ENCODE assay signal across 11 cellular contexts in genomic region chr10:131310054-131310903, GRCh38. TPM values are rescaled to one million over a fixed set of nuclear protein-coding genes. Genes with fewer than 3 reads are reported as not detected.
DNase-seq lines count a peak whose midpoint lies in the region; ATAC-seq and TF ChIP-seq lines count a peak whose summit lies in the region.
"Had no signal": no experiment of that assay in that cellular context is flagged by ENCODE, and none has a peak within 500 bp of the region (broad histone marks: within the 10 kb centered on the region; RNA-seq: fewer than 3 reads in every experiment).

No MANE protein-coding gene starts in this region.

- no peaks in the 10 kb centered on the region for H3K36me3 ChIP-seq in prostate gland
- H3K36me3 ChIP-seq: MG63, sigmoid colon had no signal

- H3K4me3 ChIP-seq in prostate gland: peak overlapping the region in 1 of 2 donors; percentile 39
- H3K4me3 ChIP-seq: MG63 had no signal

- 7% methylated on average over 13 of the region's 13 CpGs for WGBS in prostate gland

- TF ChIP-seq POLR2A in prostate gland (IDR thresholded peaks at IDR 0.05): no peak

- H3K4me1 ChIP-seq in prostate gland (replicated peaks): no peaks in the 10 kb centered on the region

- no peaks in the 10 kb centered on the region for H3K9me3 Mint-ChIP-seq in activated CD4-positive, alpha-beta T cell treated with anti-CD3 and anti-CD28 coated beads, Interleukin-2, amount 10 ng/mL, durations not matched to agents 7 days and 5 days
- peaks cover 32% of the 10 kb centered on the region for H3K9me3 Mint-ChIP-seq in endothelial cell (ENCODE audit: unreplicated experiment)

- ATAC-seq in HG03565 (IDR thresholded peaks at IDR 0.05; ENCODE audit: unreplicated experiment) (no peak), HG03280 (IDR thresholded peaks at IDR 0.05; ENCODE audit: unreplicated experiment) (no peak)

- no peak for DNase-seq in activated CD4-positive, alpha-beta T cell treated with anti-CD3 and anti-CD28 coated beads, Interleukin-2, amount 10 ng/mL, durations not matched to agents 7 days and 5 days
- no peak for DNase-seq in activated CD4-positive, alpha-beta T cell treated with anti-CD3 and anti-CD28 coated beads for 4 hours
- DNase-seq in NCI-H69 (lab: John Stamatoyannopoulos, UW): peak; percentile 27
- DNase-seq in endothelial cell (ENCODE audit: low spot score): no peak
- DNase-seq in prostate gland (ENCODE audit: low spot score): no peak
- no peak for DNase-seq in stimulated activated CD4-positive, alpha-beta T cell treated with anti-CD3 and anti-CD28 coated beads, Interleukin-2, amount 100 ng/mL, for 48 hours
- DNase-seq: MG63, sigmoid colon had no signal

- H3K27me3 Mint-ChIP-seq in activated CD4-positive, alpha-beta T cell treated with anti-CD3 and anti-CD28 coated beads, Interleukin-2, amount 10 ng/mL, durations not matched to agents 7 days and 5 days: peaks cover 38% of the 10 kb centered on the region
- peaks cover 13% of the 10 kb centered on the region for H3K27me3 Mint-ChIP-seq in endothelial cell (ENCODE audit: unreplicated experiment)

- intact Hi-C loops in prostate gland (cut with DNase I): no loop called here

- no peaks in the 10 kb centered on the region for H3K9me3 ChIP-seq in prostate gland
- H3K9me3 ChIP-seq: MG63, sigmoid colon had no signal

- no peaks in the 10 kb centered on the region for H3K36me3 Mint-ChIP-seq in activated CD4-positive, alpha-beta T cell treated with anti-CD3 and anti-CD28 coated beads, Interleukin-2, amount 10 ng/mL, durations not matched to agents 7 days and 5 days (ENCODE audit: low read depth)
- H3K36me3 Mint-ChIP-seq in endothelial cell (ENCODE audit: low read depth, unreplicated experiment): peaks cover 6% of the 10 kb centered on the region
- H3K36me3 Mint-ChIP-seq: CD14-positive monocyte had no signal

- peak overlapping the region; percentile 34 for H3K4me3 Mint-ChIP-seq in activated CD4-positive, alpha-beta T cell treated with anti-CD3 and anti-CD28 coated beads, Interleukin-2, amount 10 ng/mL, durations not matched to agents 7 days and 5 days
- no peak overlapping the region for H3K4me3 Mint-ChIP-seq in endothelial cell (ENCODE audit: unreplicated experiment)

- peaks cover 5% of the 10 kb centered on the region for H3K4me1 Mint-ChIP-seq in activated CD4-positive, alpha-beta T cell treated with anti-CD3 and anti-CD28 coated beads, Interleukin-2, amount 10 ng/mL, durations not matched to agents 7 days and 5 days
- no peaks in the 10 kb centered on the region for H3K4me1 Mint-ChIP-seq in endothelial cell (ENCODE audit: unreplicated experiment)
- H3K4me1 Mint-ChIP-seq: CD14-positive monocyte had no signal

- CTCF ChIA-PET in activated CD4-positive, alpha-beta T cell treated with anti-CD3 and anti-CD28 coated beads, Interleukin-2, amount 10 ng/mL, durations not matched to agents 7 days and 5 days (lab: Charles Lee): interaction anchor here (0.6 kb wide), 1 partner anchor 736 kb away, joined by 3 read pairs; no protein-coding TSS in a partner anchor

- no peak overlapping the region for H3K27ac ChIP-seq in prostate gland
- H3K27ac ChIP-seq: sigmoid colon had no signal

- H3K27me3 ChIP-seq in prostate gland (replicated peaks; ENCODE audit: insufficient read depth): no peaks in the 10 kb centered on the region

- no peak overlapping the region for H3K27ac Mint-ChIP-seq in activated CD4-positive, alpha-beta T cell treated with anti-CD3 and anti-CD28 coated beads, Interleukin-2, amount 10 ng/mL, durations not matched to agents 7 days and 5 days
- H3K27ac Mint-ChIP-seq in endothelial cell (ENCODE audit: unreplicated experiment): no peak overlapping the region
- H3K27ac Mint-ChIP-seq: CD14-positive monocyte had no signal

- POLR2A ChIA-PET in activated CD4-positive, alpha-beta T cell treated with anti-CD3 and anti-CD28 coated beads, Interleukin-2, amount 10 ng/mL, durations not matched to agents 7 days and 5 days (lab: Charles Lee): no interaction called here

- TF ChIP-seq CTCF in endothelial cell (IDR thresholded peaks at IDR 0.05; ENCODE audit: unreplicated experiment): peak; percentile 33
- TF ChIP-seq CTCF in prostate gland (IDR thresholded peaks at IDR 0.05): peak in 3 of 4 experiments; percentile 27 to 32 (median 30)

RNA-seq across cellular contexts. Expression of gene TCERG1L, which starts 1.2 kb away (rescaled TPM):
- total RNA-seq in activated CD4-positive, alpha-beta T cell treated with anti-CD3 and anti-CD28 coated beads, Interleukin-2, amount 10 ng/mL, durations not matched to agents 7 days and 5 days: not detected
- total RNA-seq in endothelial cell (ENCODE audit: unreplicated experiment): not detected
- 1 to 10 TPM in 1 of 2 donors, under 1 TPM in 1; 0.23 to 4.0 TPM for total RNA-seq in prostate gland
